2 cellular contexts compared by ENCODE assay signal in genomic region chr5:85927632-85928031, GRCh38.
TF ChIP-seq lines count a peak whose summit lies in the region.

No MANE protein-coding gene starts in this region.

TF ChIP-seq in IMR-90, 13 proteins besides CTCF, POLR2A, EP300 and RAD21:
- no peak for TF ChIP-seq MAZ (IDR thresholded peaks at IDR 0.05; ENCODE audit: borderline replicate concordance, low read depth, low read length)
- 0 out of 2 replicates have a peak, but pooled peaks have one; percentile 27 for TF ChIP-seq CEBPB (IDR thresholded peaks at IDR 0.05; ENCODE audit: low read depth, low read length)

TF ChIP-seq in H1, 55 proteins besides CTCF, POLR2A, EP300 and RAD21:
- TF ChIP-seq KDM1A (IDR thresholded peaks at IDR 0.05; ENCODE audit: borderline replicate concordance, low read length) (no peak), USF2 (IDR thresholded peaks at IDR 0.05; ENCODE audit: low read length) (no peak), CHD7 (IDR thresholded peaks at IDR 0.05; ENCODE audit: insufficient replicate concordance, low read length) (no peak), GABPA (IDR thresholded peaks at IDR 0.05; ENCODE audit: borderline replicate concordance, insufficient read depth, low read length) (no peak), SIX5 (IDR thresholded peaks at IDR 0.05; ENCODE audit: low read depth, low read length) (no peak), SUZ12 (IDR thresholded peaks at IDR 0.05; ENCODE audit: low read length) (no peak), CEBPB (IDR thresholded peaks at IDR 0.05; ENCODE audit: low read depth, low read length) (0 out of 2 replicates have a peak, but pooled peaks have one; percentile 15)
